22 cellular contexts compared by ENCODE assay signal in genomic region chr12:26948309-26948708, GRCh38.
"Had no signal": no experiment of that assay in that cellular context is flagged by ENCODE, and none has a peak within 500 bp of the region (broad histone marks: within the 10 kb centered on the region; RNA-seq: fewer than 3 reads in every experiment).

No MANE protein-coding gene starts in this region.

- H3K4me1 ChIP-seq: colonic mucosa, neural progenitor cell had no signal

- H3K9me3 ChIP-seq: colonic mucosa, mucosa of descending colon, ovary had no signal

- DNase-seq: colonic mucosa; dermis blood vessel endothelial cell; esophagus squamous epithelium; foreskin fibroblast; head of caudate nucleus; islet precursor cell; mammary epithelial cell; mucosa of descending colon; naive thymus-derived CD8-positive, alpha-beta T cell; nucleus accumbens; ovary; right cardiac atrium; small intestine; stimulated activated CD4-positive, alpha-beta T cell treated with anti-CD3 and anti-CD28 coated beads, Interleukin-12 subunit alpha, Interleukin-12 subunit beta, amount 100 ng/mL, for 4 hours; stimulated activated naive CD4-positive, alpha-beta T cell; stomach; substantia nigra; transverse colon had no signal

- H3K27ac Mint-ChIP-seq: neural progenitor cell had no signal

- ATAC-seq: left lobe of liver; mucosa of descending colon; naive thymus-derived CD8-positive, alpha-beta T cell; right cardiac atrium had no signal

- H3K4me1 Mint-ChIP-seq: neural progenitor cell had no signal

- H3K4me3 Mint-ChIP-seq: neural progenitor cell had no signal

- H3K4me3 ChIP-seq: colonic mucosa, esophagus squamous epithelium, hepatocyte, mucosa of descending colon, neural progenitor cell, ovary, stomach, thoracic aorta, transverse colon had no signal

- H3K27ac ChIP-seq: colonic mucosa, esophagus squamous epithelium, hepatocyte, neural progenitor cell, ovary, stomach, thoracic aorta, transverse colon had no signal

- H3K27me3 Mint-ChIP-seq: naive thymus-derived CD8-positive, alpha-beta T cell had no signal

- H3K36me3 ChIP-seq: colonic mucosa, neural progenitor cell, ovary had no signal
